ENCODE assay signal across 8 cellular contexts in genomic region chr11:72683782-72684200, GRCh38. TPM values are rescaled to one million over a fixed set of nuclear protein-coding genes. Genes with fewer than 3 reads are reported as not detected.
DNase-seq lines count a peak whose midpoint lies in the region; TF ChIP-seq lines count a peak whose summit lies in the region.

No MANE protein-coding gene starts in this region.

- peaks cover 46% of the 10 kb centered on the region for H3K4me1 Mint-ChIP-seq in activated CD4-positive, alpha-beta T cell treated with anti-CD3 and anti-CD28 coated beads, Interleukin-2, amount 10 ng/mL, durations not matched to agents 24 days and 14 days

- H3K36me3 ChIP-seq in colonic mucosa = no peaks in the 10 kb centered on the region

- H3K4me3 Mint-ChIP-seq in activated CD4-positive, alpha-beta T cell treated with anti-CD3 and anti-CD28 coated beads, Interleukin-2, amount 10 ng/mL, durations not matched to agents 24 days and 14 days = no peak overlapping the region

- H3K27ac ChIP-seq in colonic mucosa = no peak overlapping the region

- H3K9me3 Mint-ChIP-seq in activated CD4-positive, alpha-beta T cell treated with anti-CD3 and anti-CD28 coated beads, Interleukin-2, amount 10 ng/mL, durations not matched to agents 24 days and 14 days = no peaks in the 10 kb centered on the region

- H3K9ac ChIP-seq in colonic mucosa (ENCODE audit: low read depth in 2 of 2, low read length in 2 of 2) = no peak overlapping the region

- peak; percentile 92 for TF ChIP-seq CTCF in colonic mucosa (IDR thresholded peaks at IDR 0.05)

- intact Hi-C loops in activated CD4-positive, alpha-beta T cell treated with anti-CD3 and anti-CD28 coated beads, Interleukin-2, amount 10 ng/mL, durations not matched to agents 24 days and 14 days (cut with micrococcal nuclease) = loop anchor here (1.0 to 5.0 kb wide), 4 partner anchors 15 to 211 kb away; no protein-coding TSS in a partner anchor
- intact Hi-C loops in colonic mucosa (cut with DNase I) = loop anchor here (10.0 kb wide), 1 partner anchor 209 kb away; no protein-coding TSS in a partner anchor

- no peaks in the 10 kb centered on the region for H3K9me3 ChIP-seq in colonic mucosa

- H3K4me3 ChIP-seq in colonic mucosa = no peak overlapping the region

- peaks cover 5% of the 10 kb centered on the region for H3K27me3 Mint-ChIP-seq in activated CD4-positive, alpha-beta T cell treated with anti-CD3 and anti-CD28 coated beads, Interleukin-2, amount 10 ng/mL, durations not matched to agents 24 days and 14 days

- peaks cover 1% of the 10 kb centered on the region for H3K27me3 ChIP-seq in colonic mucosa

- H3K4me1 ChIP-seq in colonic mucosa = no peaks in the 10 kb centered on the region

- H3K27ac Mint-ChIP-seq in activated CD4-positive, alpha-beta T cell treated with anti-CD3 and anti-CD28 coated beads, Interleukin-2, amount 10 ng/mL, durations not matched to agents 24 days and 14 days = peak overlapping the region; percentile 37

- DNase-seq in NCI-H82 (lab: John Stamatoyannopoulos, UW) (peak; percentile 74), NCI-H82 treated with DMSO at 0.1 percent for 48 hours (lab: John Stamatoyannopoulos, UW; ENCODE audit: unreplicated experiment) (no peak), NCI-H1694 (lab: John Stamatoyannopoulos, UW) (peak; percentile 40), colonic mucosa (peak; percentile 69), lung microvascular endothelial cell (ENCODE audit: low read depth in 2 of 2) (peak; percentile 48 to 67), NCI-H128 (lab: John Stamatoyannopoulos, UW; ENCODE audit: unreplicated experiment) (no peak)
- peak; percentile 92 for DNase-seq in activated CD4-positive, alpha-beta T cell treated with anti-CD3 and anti-CD28 coated beads, Interleukin-2, amount 10 ng/mL, durations not matched to agents 24 days and 14 days
- DNase-seq in stimulated activated CD8-positive, alpha-beta memory T cell treated with anti-CD3 and anti-CD28 coated beads, Interleukin-15, amount 100 ng/mL, for 48 hours (ENCODE audit: low read depth in 2 of 2) = peak; percentile 42 to 49

- peaks cover 29% of the 10 kb centered on the region for H3K36me3 Mint-ChIP-seq in activated CD4-positive, alpha-beta T cell treated with anti-CD3 and anti-CD28 coated beads, Interleukin-2, amount 10 ng/mL, durations not matched to agents 24 days and 14 days (ENCODE audit: low read depth)

RNA-seq across cellular contexts. Expression of gene PDE2A, which starts 9.6 kb away (rescaled TPM):
- 0.33 and 0.43 TPM in 2 replicates for total RNA-seq in activated CD4-positive, alpha-beta T cell treated with anti-CD3 and anti-CD28 coated beads, Interleukin-2, amount 10 ng/mL, durations not matched to agents 24 days and 14 days
- total RNA-seq in colonic mucosa (1 to 10 TPM; 5.6 to 8.9 TPM), lung microvascular endothelial cell (158 and 415 TPM in 2 replicates)

Comparison
In these comparisons a context has a peak if more than half of its experiments do, and no peak if none do; other contexts are left out.
1. DNase-seq: peak in NCI-H82 (single experiment), NCI-H1694 (single experiment), activated CD4-positive, alpha-beta T cell treated with anti-CD3 and anti-CD28 coated beads, Interleukin-2, amount 10 ng/mL, durations not matched to agents 24 days and 14 days (single experiment), colonic mucosa (single experiment), lung microvascular endothelial cell (2 of 2) and stimulated activated CD8-positive, alpha-beta memory T cell treated with anti-CD3 and anti-CD28 coated beads, Interleukin-15, amount 100 ng/mL, for 48 hours (2 of 2); none in NCI-H82 treated with DMSO at 0.1 percent for 48 hours (single experiment) and NCI-H128 (single experiment).
2. RNA of gene PDE2A, which starts 9.6 kb away (total RNA-seq): 158 to 415 TPM in lung microvascular endothelial cell; 5.6 to 8.9 TPM in colonic mucosa and 0.33 to 0.43 TPM in activated CD4-positive, alpha-beta T cell treated with anti-CD3 and anti-CD28 coated beads, Interleukin-2, amount 10 ng/mL, durations not matched to agents 24 days and 14 days; every median in the first group is over 10 times any median in the second.